In genomic region chr7:51141451-51141971, GRCh38 we compare ENCODE assay signal across 8 cellular contexts.
DNase-seq lines count a peak whose midpoint lies in the region; ATAC-seq and TF ChIP-seq lines count a peak whose summit lies in the region.
"Had no signal": no experiment of that assay in that cellular context is flagged by ENCODE, and none has a peak within 500 bp of the region (broad histone marks: within the 10 kb centered on the region; RNA-seq: fewer than 3 reads in every experiment).

No MANE protein-coding gene starts in this region.

- no peaks in the 10 kb centered on the region for H3K36me3 Mint-ChIP-seq in brain
- H3K36me3 Mint-ChIP-seq: naive B cell had no signal

- peaks cover 0 to 3% (median under 1%) of the 10 kb centered on the region in 5 experiments for H3K9me3 Mint-ChIP-seq in brain

- H3K27me3 ChIP-seq in GM06990 (replicated peaks; ENCODE audit: control insufficient read depth, insufficient read depth, low read length) (no peaks in the 10 kb centered on the region; the same call in 1 of the 2 replicates), kidney epithelial cell (ENCODE audit: control insufficient read depth, insufficient read depth, low read length) (no peaks in the 10 kb centered on the region)

- peak overlapping the region; percentile 14 to 86 (median 72) for H3K27ac Mint-ChIP-seq in brain

- H3K4me3 ChIP-seq in GM06990 (replicated peaks; ENCODE audit: low read depth, low read length) (no peak overlapping the region), kidney epithelial cell (ENCODE audit: low read depth, low read length) (no peak overlapping the region)

- H3K4me3 Mint-ChIP-seq in brain, result no peak overlapping the region
- H3K4me3 Mint-ChIP-seq: naive B cell had no signal

- peaks cover 59% of the 10 kb centered on the region for H3K4me1 Mint-ChIP-seq in brain

- TF ChIP-seq CTCF in GM06990 (IDR thresholded peaks at IDR 0.05; ENCODE audit: insufficient read depth, low read length, poor library complexity, severe bottlenecking) (peak; percentile 44), brain (conservative IDR thresholded peaks at IDR 0.05) (peak; percentile 74 to 83), kidney epithelial cell (IDR thresholded peaks at IDR 0.05; ENCODE audit: insufficient read depth, low read length, poor library complexity, severe bottlenecking) (peak; percentile 69)

- ATAC-seq in GM21360 (IDR thresholded peaks at IDR 0.05; ENCODE audit: unreplicated experiment) (no peak), HG03442 (IDR thresholded peaks at IDR 0.05; ENCODE audit: unreplicated experiment) (no peak)

- H3K27me3 Mint-ChIP-seq in brain, result peaks cover 3% of the 10 kb centered on the region

- H3K36me3 ChIP-seq in GM06990 (ENCODE audit: control insufficient read depth, insufficient read depth, low read length), result no peaks in the 10 kb centered on the region
- no peaks in the 10 kb centered on the region for H3K36me3 ChIP-seq in kidney epithelial cell (ENCODE audit: control insufficient read depth, insufficient read depth, low read length)

- DNase-seq in GM06990 (ENCODE audit: extremely low read depth, insufficient read length) (no peak), NCI-H1048 (lab: John Stamatoyannopoulos, UW) (peak; percentile 7), kidney epithelial cell (ENCODE audit: low read depth) (no peak)
- no peak for DNase-seq in stimulated activated CD4-positive, alpha-beta T cell treated with anti-CD3 and anti-CD28 coated beads, Interleukin-2, amount 100 ng/mL, for 48 hours
- DNase-seq: naive B cell had no signal
